ENCODE assay signal across 1 cellular context in genomic region chr16:8958344-8958808, GRCh38.
A peak's percentile ranks its signal among the peaks of the same experiment; 100 is the strongest.
TF ChIP-seq lines count a peak whose summit lies in the region.

No MANE protein-coding gene starts in this region.

TF ChIP-seq in HepG2, 621 proteins besides CTCF, POLR2A, EP300 and RAD21 (continued from another document):
- TF ChIP-seq, protein P1, sequence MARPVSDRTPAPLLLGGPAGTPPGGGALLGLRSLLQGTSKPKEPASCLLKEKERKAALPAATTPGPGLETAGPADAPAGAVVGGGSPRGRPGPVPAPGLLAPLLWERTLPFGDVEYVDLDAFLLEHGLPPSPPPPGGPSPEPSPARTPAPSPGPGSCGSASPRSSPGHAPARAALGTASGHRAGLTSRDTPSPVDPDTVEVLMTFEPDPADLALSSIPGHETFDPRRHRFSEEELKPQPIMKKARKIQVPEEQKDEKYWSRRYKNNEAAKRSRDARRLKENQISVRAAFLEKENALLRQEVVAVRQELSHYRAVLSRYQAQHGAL (CRISPR knock-in tag; IDR thresholded peaks at IDR 0.05; ENCODE audit: not compliant biosample characterization) = no peak
- no peak for TF ChIP-seq KDM5A (IDR thresholded peaks at IDR 0.05; ENCODE audit: borderline replicate concordance, low read length)
- no peak for TF ChIP-seq HNF1B (CRISPR knock-in tag; IDR thresholded peaks at IDR 0.05)
- no peak for TF ChIP-seq ZNF235 (CRISPR knock-in tag; IDR thresholded peaks at IDR 0.05; ENCODE audit: borderline replicate concordance)
- no peak for TF ChIP-seq KDM1A (CRISPR knock-in tag; IDR thresholded peaks at IDR 0.05)
- TF ChIP-seq ZNF124 (CRISPR knock-in tag; IDR thresholded peaks at IDR 0.05) = no peak
- TF ChIP-seq LRRFIP1 (CRISPR knock-in tag; conservative IDR thresholded peaks at IDR 0.05) = no peak
- no peak for TF ChIP-seq SMC3 (IDR thresholded peaks at IDR 0.05; ENCODE audit: low read length)
- no peak for TF ChIP-seq ZNF446 (CRISPR knock-in tag; IDR thresholded peaks at IDR 0.05)
- no peak for TF ChIP-seq ZNF780A (CRISPR knock-in tag; IDR thresholded peaks at IDR 0.05)
- TF ChIP-seq ZSCAN30 (CRISPR knock-in tag; IDR thresholded peaks at IDR 0.05) = no peak
- no peak for TF ChIP-seq SOX13 (IDR thresholded peaks at IDR 0.05)
- no peak for TF ChIP-seq SOX13 (CRISPR knock-in tag; conservative IDR thresholded peaks at IDR 0.05 in 1 of 2, IDR thresholded peaks at IDR 0.05 in 1 of 2)
- no peak for TF ChIP-seq RBAK (CRISPR knock-in tag; IDR thresholded peaks at IDR 0.05)
- no peak for TF ChIP-seq ELK4 (CRISPR knock-in tag; IDR thresholded peaks at IDR 0.05; ENCODE audit: borderline replicate concordance)
- TF ChIP-seq ZNF30 (CRISPR knock-in tag; IDR thresholded peaks at IDR 0.05) = peak; percentile 48; the same call in 1 of the 2 replicates
- TF ChIP-seq HNRNPH1 (optimal IDR thresholded peaks at IDR 0.05; ENCODE audit: low read depth, low read length) = no peak
- no peak for TF ChIP-seq HHEX (CRISPR knock-in tag; IDR thresholded peaks at IDR 0.05)
- TF ChIP-seq, protein P2, sequence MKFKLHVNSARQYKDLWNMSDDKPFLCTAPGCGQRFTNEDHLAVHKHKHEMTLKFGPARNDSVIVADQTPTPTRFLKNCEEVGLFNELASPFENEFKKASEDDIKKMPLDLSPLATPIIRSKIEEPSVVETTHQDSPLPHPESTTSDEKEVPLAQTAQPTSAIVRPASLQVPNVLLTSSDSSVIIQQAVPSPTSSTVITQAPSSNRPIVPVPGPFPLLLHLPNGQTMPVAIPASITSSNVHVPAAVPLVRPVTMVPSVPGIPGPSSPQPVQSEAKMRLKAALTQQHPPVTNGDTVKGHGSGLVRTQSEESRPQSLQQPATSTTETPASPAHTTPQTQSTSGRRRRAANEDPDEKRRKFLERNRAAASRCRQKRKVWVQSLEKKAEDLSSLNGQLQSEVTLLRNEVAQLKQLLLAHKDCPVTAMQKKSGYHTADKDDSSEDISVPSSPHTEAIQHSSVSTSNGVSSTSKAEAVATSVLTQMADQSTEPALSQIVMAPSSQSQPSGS (CRISPR knock-in tag; IDR thresholded peaks at IDR 0.05) = no peak
- no peak for TF ChIP-seq SMYD3 (CRISPR knock-in tag; IDR thresholded peaks at IDR 0.05)
